Comparison of ENCODE assay signal across 8 cellular contexts in genomic region chr20:33668087-33668790, GRCh38. TPM values are rescaled to one million over a fixed set of nuclear protein-coding genes. Genes with fewer than 3 reads are reported as not detected.
A peak's percentile ranks its signal among the peaks of the same experiment; 100 is the strongest.
DNase-seq lines count a peak whose midpoint lies in the region; ATAC-seq, FAIRE-seq and TF ChIP-seq lines count a peak whose summit lies in the region.

No MANE protein-coding gene starts in this region.

- intact Hi-C loops in PC-9 (cut with micrococcal nuclease; ENCODE audit: unreplicated experiment): loop anchor here (1.0 to 10.0 kb wide), 4 partner anchors 211 to 399 kb away; partner anchors contain the start of gene RALY
- intact Hi-C loops in GM12878 (cut with micrococcal nuclease; ENCODE audit: unreplicated experiment): loop anchor here (10.0 kb wide), 1 partner anchor 457 kb away; no protein-coding TSS in a partner anchor
- intact Hi-C loops in right lobe of liver (cut with DNase I): no loop called here

- CTCF ChIA-PET in PC-9 (lab: Charles Lee): interaction anchor here (0.5 to 1.0 kb wide), 7 partner anchors 36 to 462 kb away, joined by 3 to 16 read pairs (median 5); partner anchors contain the start of gene CBFA2T2
- CTCF ChIA-PET in GM12878 (lab: Yijun Ruan, JAX): interaction anchor here (0.5 to 4.1 kb wide), 34 partner anchors 10 to 1457 kb away, joined by 3 to 43 read pairs (median 4); partner anchors contain the start of genes CBFA2T2, CDK5RAP1, E2F1 and SNTA1

- H3K36me3 ChIP-seq in PC-9 (ENCODE audit: low read depth): 0 out of 2 replicates have a peak, but pooled peaks cover 6% of the 10 kb centered on the region
- no peaks in the 10 kb centered on the region for H3K36me3 ChIP-seq in GM12878 (ENCODE audit: control insufficient read depth in 2 of 2, insufficient read depth in 2 of 2, low read length in 1 of 2)
- H3K36me3 ChIP-seq in right lobe of liver: peaks cover 0 to 1% (median 0%) of the 10 kb centered on the region in 4 donors

- H3K79me2 ChIP-seq in PC-9 (ENCODE audit: low read depth): peaks cover 30% of the 10 kb centered on the region
- H3K79me2 ChIP-seq in GM12878 (ENCODE audit: control insufficient read depth, insufficient read depth, low read length): peaks cover 2% of the 10 kb centered on the region

- TF ChIP-seq CTCF in C4-2B (conservative IDR thresholded peaks at IDR 0.05) (peak; percentile 96), PC-9 (conservative IDR thresholded peaks at IDR 0.05) (peak; percentile 91), GM12878 (IDR thresholded peaks at IDR 0.05 in 2 of 3, conservative IDR thresholded peaks at IDR 0.05 in 1 of 3; ENCODE audit: control insufficient read depth in 2 of 3, extremely low read depth in 1 of 3, insufficient read depth in 1 of 3, low read depth in 3 of 3, low read length in 3 of 3) (peak; percentile 92 to 99 (median 96); a peak in 2 of 6 replicates), right lobe of liver (IDR thresholded peaks at IDR 0.05) (peak; percentile 81 to 95 (median 86))

- H2AFZ ChIP-seq in PC-9 (no peak overlapping the region), GM12878 (ENCODE audit: control insufficient read depth, low read depth, low read length) (peak overlapping the region; percentile 39; the same call in 1 of the 2 replicates)

- H3K9me2 ChIP-seq in PC-9 (ENCODE audit: insufficient read depth): no peaks in the 10 kb centered on the region

- in situ Hi-C loops in GM12878 (cut with MboI): no loop called here

- H3K4me2 ChIP-seq in PC-9 (peak overlapping the region; percentile 82), GM12878 (ENCODE audit: control insufficient read depth, insufficient read depth) (peak overlapping the region; percentile 99)

- FAIRE-seq in GM12878 (lab: Jason Lieb, UNC): no peak

- TF ChIP-seq POLR2A in GM12878 (IDR thresholded peaks at IDR 0.05; ENCODE audit: low read depth, low read length): no peak
- TF ChIP-seq POLR2A in right lobe of liver (IDR thresholded peaks at IDR 0.05): no peak

- H3K27ac ChIP-seq in C4-2B (peak overlapping the region; percentile 97), PC-9 (no peak overlapping the region), GM12878 (ENCODE audit: control insufficient read depth, insufficient read depth) (peak overlapping the region; percentile 65; the same call in 1 of the 2 replicates), right lobe of liver (no peak overlapping the region)

- WGBS in GM12878 (ENCODE audit: insufficient coverage, insufficient replicate concordance, low lambda C conversion rate, missing lambda C conversion rate): 21% methylated on average over 9 of the region's 12 CpGs
- 70% methylated on average over 2 of the region's 12 CpGs for WGBS in right lobe of liver (ENCODE audit: insufficient coverage, low coverage, low lambda C conversion rate, missing lambda C conversion rate)

- BruUV-seq in PC-9 (replicated peaks; lab: Mats Ljungman, UMichigan) (TSS peak; percentile 21), GM12878 (replicated peaks; lab: Mats Ljungman, UMichigan) (no TSS peak)

- DNase-seq in PC-9: no peak
- no peak for DNase-seq in GM12878 (ENCODE audit: low read depth, low spot score)
- peak in 2 of 3 donors; percentile 81 to 85 for DNase-seq in right lobe of liver
- DNase-seq in stimulated activated CD8-positive, alpha-beta memory T cell treated with anti-CD3 and anti-CD28 coated beads, Interleukin-15, amount 100 ng/mL, for 48 hours (ENCODE audit: low read depth in 2 of 2): peak; percentile 73 to 75
- no peak for DNase-seq in NCI-H748 (lab: John Stamatoyannopoulos, UW; ENCODE audit: unreplicated experiment)

- H3K4me3 ChIP-seq in PC-9 (peak overlapping the region; percentile 62; the same call in 1 of the 2 replicates), GM12878 (peak overlapping the region; percentile 75; the same call in 1 of the 2 replicates), right lobe of liver (peak overlapping the region; percentile 52 to 60 (median 55))

- ATAC-seq in GM21576 (IDR thresholded peaks at IDR 0.05; ENCODE audit: unreplicated experiment) (peak; percentile 34), GM12878 (peak; percentile 72), right lobe of liver (peak in 1 of 4 donors; percentile 80), GM21717 (IDR thresholded peaks at IDR 0.05; ENCODE audit: unreplicated experiment) (no peak)

- H3K9ac ChIP-seq in GM12878 (ENCODE audit: control insufficient read depth, insufficient read depth, low read length): peak overlapping the region; percentile 36

- TF ChIP-seq RAD21 in GM12878 (IDR thresholded peaks at IDR 0.05; ENCODE audit: insufficient read depth, low read depth, low read length): no peak; the same call in 1 of the 2 replicates

- H3K27me3 ChIP-seq in PC-9 (ENCODE audit: insufficient read depth, low read depth) (no peaks in the 10 kb centered on the region), GM12878 (replicated peaks in 1 of 2; ENCODE audit: control insufficient read depth in 2 of 2, insufficient read depth in 2 of 2, low read length in 1 of 2) (no peaks in the 10 kb centered on the region), right lobe of liver (no peaks in the 10 kb centered on the region)

- POLR2A ChIA-PET in PC-9 (lab: Charles Lee; ENCODE audit: unreplicated experiment): interaction anchor here (0.5 to 0.6 kb wide), 5 partner anchors 52 to 455 kb away, joined by 4 to 7 read pairs (median 5); no protein-coding TSS in a partner anchor
- POLR2A ChIA-PET in GM12878 (lab: Charles Lee): interaction anchor here (0.7 to 3.3 kb wide), 9 partner anchors 11 to 272 kb away, joined by 3 to 20 read pairs (median 3); partner anchors contain the start of gene CBFA2T2

- peaks cover 50% of the 10 kb centered on the region for H3F3A ChIP-seq in PC-9 (ENCODE audit: insufficient read depth, low read depth)

- H3K4me1 ChIP-seq in PC-9 (replicated peaks; ENCODE audit: insufficient read depth) (peaks cover 40% of the 10 kb centered on the region; the same call in 1 of the 2 replicates), GM12878 (ENCODE audit: control insufficient read depth, insufficient read depth, low read length) (peaks cover 26% of the 10 kb centered on the region), right lobe of liver (peaks cover 0 to 20% (median 3%) of the 10 kb centered on the region in 4 donors)

- H3K9me3 ChIP-seq in PC-9 (ENCODE audit: insufficient read depth, low read depth): no peaks in the 10 kb centered on the region
- no peaks in the 10 kb centered on the region for H3K9me3 ChIP-seq in GM12878 (replicated peaks; ENCODE audit: control insufficient read depth, insufficient read depth, low read length)
- H3K9me3 ChIP-seq in right lobe of liver: no peaks in the 10 kb centered on the region

- SMC1A ChIA-PET in GM12878 (lab: Charles Lee; ENCODE audit: uncharacterized antibody, unreplicated experiment): interaction anchor here (0.6 to 4.0 kb wide), 18 partner anchors 11 to 266 kb away, joined by 3 to 20 read pairs (median 4); partner anchors contain the start of genes CBFA2T2, CDK5RAP1 and SNTA1

- TF ChIP-seq EP300 in GM12878 (IDR thresholded peaks at IDR 0.05; ENCODE audit: borderline replicate concordance in 1 of 2, control insufficient read depth in 1 of 2, low read depth in 2 of 2, low read length in 2 of 2): no peak

- RAD21 ChIA-PET in GM12878 (lab: Charles Lee; ENCODE audit: unreplicated experiment): interaction anchor here (0.7 to 3.3 kb wide), 24 partner anchors 14 to 295 kb away, joined by 3 to 25 read pairs (median 4); partner anchors contain the start of genes CBFA2T2, CDK5RAP1, PXMP4 and SNTA1

- H4K20me1 ChIP-seq in PC-9 (ENCODE audit: insufficient read depth) (no peaks in the 10 kb centered on the region), GM12878 (ENCODE audit: control insufficient read depth, insufficient read depth) (peaks cover 4% of the 10 kb centered on the region; the same call in 1 of the 2 replicates)

RNA-seq across cellular contexts. Expression of gene ACTL10, which starts 1.5 kb away (rescaled TPM):
- total RNA-seq in PC-9 (2021): 0.85 and 1.0 TPM in 2 replicates
- total RNA-seq in GM12878 (2013; cell fraction: nucleolus; rRNA removed): 2.4 TPM in 2 replicates
- total RNA-seq in GM12878 (2014; rRNA removed): 4.3 and 5.0 TPM in 2 replicates
- total RNA-seq in GM12878 (2014; rRNA removed; fragmentation: Illumina TruSeq; extraction: Trizol): 0.28 and 0.49 TPM in 2 replicates
- 3.6 and 3.7 TPM in 2 replicates for total RNA-seq in GM12878 (2021)
- polyA plus RNA-seq in GM12878 (2011; ENCODE audit: low read depth): not detected
- polyA plus RNA-seq in GM12878 (2011; rRNA removed): 0.04 and 0.12 TPM in 2 replicates
- 0.19 and 0.22 TPM in 2 replicates for polyA plus RNA-seq in GM12878 (2011; cell fraction: cytosol; rRNA removed)
- 0.61 and 1.0 TPM in 2 replicates for polyA plus RNA-seq in GM12878 (2011; cell fraction: nucleus; rRNA removed)
- polyA plus RNA-seq in GM12878 (2012): 0.90 and 1.2 TPM in 2 replicates
- 0.21 TPM in 1 of 2 replicates, not detected in the other for polyA plus RNA-seq in GM12878 (2014; fragmentation: Illumina TruSeq; extraction: Trizol)
- polyA plus RNA-seq in GM12878 (2014; fragmentation: Nextera tagmentation; extraction: Ambion mirVana): under 1 TPM; 0.16 to 0.46 TPM
- 1.3 and 2.4 TPM in 2 replicates for polyA plus RNA-seq in GM12878 (2014; rRNA removed)
- 1 to 10 TPM; 3.6 to 4.7 TPM for polyA plus RNA-seq in GM12878 (2016; fragmentation: Nextera tagmentation; extraction: Ambion mirVana)
- 0.22 and 0.62 TPM in 2 replicates for polyA minus RNA-seq in GM12878 (2011; rRNA and poly(A)+ RNA removed)
- polyA minus RNA-seq in GM12878 (2011; cell fraction: cytosol; rRNA and poly(A)+ RNA removed): 0.53 and 0.83 TPM in 2 replicates
- 2.9 and 5.5 TPM in 2 replicates for polyA minus RNA-seq in GM12878 (2011; cell fraction: nucleus; rRNA and poly(A)+ RNA removed)
- 1 to 10 TPM in 1 of 6 experiments, under 1 TPM in 4, not detected in 1; 0.20 to 1.1 (median 0.56) TPM for total RNA-seq in right lobe of liver

RNA-seq across cellular contexts. Expression of gene NECAB3, which starts 6.0 kb away (rescaled TPM):
- 72.1 and 77.7 TPM in 2 replicates for total RNA-seq in PC-9 (2021)
- 19.3 and 24.9 TPM in 2 replicates for total RNA-seq in GM12878 (2013; cell fraction: nucleolus; rRNA removed)
- 14.3 and 15.6 TPM in 2 replicates for total RNA-seq in GM12878 (2014; rRNA removed)
- total RNA-seq in GM12878 (2014; rRNA removed; fragmentation: Illumina TruSeq; extraction: Trizol): 7.3 and 7.6 TPM in 2 replicates
- total RNA-seq in GM12878 (2021): 13.6 and 14.2 TPM in 2 replicates
- 1.4 TPM for polyA plus RNA-seq in GM12878 (2011; ENCODE audit: low read depth)
- 2.1 and 3.6 TPM in 2 replicates for polyA plus RNA-seq in GM12878 (2011; rRNA removed)
- 5.9 and 8.1 TPM in 2 replicates for polyA plus RNA-seq in GM12878 (2011; cell fraction: cytosol; rRNA removed)
- 30.0 and 35.4 TPM in 2 replicates for polyA plus RNA-seq in GM12878 (2011; cell fraction: nucleus; rRNA removed)
- 5.9 and 6.9 TPM in 2 replicates for polyA plus RNA-seq in GM12878 (2012)
- polyA plus RNA-seq in GM12878 (2014; fragmentation: Illumina TruSeq; extraction: Trizol): 3.4 and 4.6 TPM in 2 replicates
- 1 to 10 TPM in 1 of 2 experiments, under 1 TPM in 1; 0.21 to 1.3 TPM for polyA plus RNA-seq in GM12878 (2014; fragmentation: Nextera tagmentation; extraction: Ambion mirVana)
- 14.5 and 17.0 TPM in 2 replicates for polyA plus RNA-seq in GM12878 (2014; rRNA removed)
- 1 to 10 TPM; 7.0 to 8.5 TPM for polyA plus RNA-seq in GM12878 (2016; fragmentation: Nextera tagmentation; extraction: Ambion mirVana)
- 2.5 and 8.5 TPM in 2 replicates for polyA minus RNA-seq in GM12878 (2011; rRNA and poly(A)+ RNA removed)
- polyA minus RNA-seq in GM12878 (2011; cell fraction: cytosol; rRNA and poly(A)+ RNA removed): 3.2 and 5.5 TPM in 2 replicates
- polyA minus RNA-seq in GM12878 (2011; cell fraction: nucleus; rRNA and poly(A)+ RNA removed): 8.0 and 9.9 TPM in 2 replicates
- total RNA-seq in right lobe of liver: 10 to 100 TPM; 13.2 to 21.9 (median 19.2) TPM

RNA-seq across cellular contexts. Expression of gene C20orf144, which starts 6.1 kb away (rescaled TPM):
- 0.18 and 0.20 TPM in 2 replicates for total RNA-seq in PC-9 (2021)
- 0.38 and 0.54 TPM in 2 replicates for total RNA-seq in GM12878 (2013; cell fraction: nucleolus; rRNA removed)
- 0.27 TPM in 1 of 2 replicates, not detected in the other for total RNA-seq in GM12878 (2014; rRNA removed)
- 0.05 and 0.13 TPM in 2 replicates for total RNA-seq in GM12878 (2014; rRNA removed; fragmentation: Illumina TruSeq; extraction: Trizol)
- 0.11 and 0.23 TPM in 2 replicates for total RNA-seq in GM12878 (2021)
- polyA plus RNA-seq in GM12878 (2011; ENCODE audit: low read depth): not detected
- polyA plus RNA-seq in GM12878 (2011; rRNA removed): 0.07 and 0.12 TPM in 2 replicates
- 0.10 and 0.22 TPM in 2 replicates for polyA plus RNA-seq in GM12878 (2011; cell fraction: cytosol; rRNA removed)
- polyA plus RNA-seq in GM12878 (2011; cell fraction: nucleus; rRNA removed): 0.25 and 0.38 TPM in 2 replicates
- polyA plus RNA-seq in GM12878 (2012): 0.13 and 0.15 TPM in 2 replicates
- polyA plus RNA-seq in GM12878 (2014; fragmentation: Illumina TruSeq; extraction: Trizol): 0.17 and 0.24 TPM in 2 replicates
- under 1 TPM in 1 of 2 experiments, not detected in 1; 0.04 TPM for polyA plus RNA-seq in GM12878 (2014; fragmentation: Nextera tagmentation; extraction: Ambion mirVana)
- 0.27 and 0.61 TPM in 2 replicates for polyA plus RNA-seq in GM12878 (2014; rRNA removed)
- under 1 TPM; 0.32 to 0.62 TPM for polyA plus RNA-seq in GM12878 (2016; fragmentation: Nextera tagmentation; extraction: Ambion mirVana)
- 1.0 and 1.1 TPM in 2 replicates for polyA minus RNA-seq in GM12878 (2011; rRNA and poly(A)+ RNA removed)
- polyA minus RNA-seq in GM12878 (2011; cell fraction: cytosol; rRNA and poly(A)+ RNA removed): 0.53 TPM in 1 of 2 replicates, not detected in the other
- polyA minus RNA-seq in GM12878 (2011; cell fraction: nucleus; rRNA and poly(A)+ RNA removed): 1.1 and 1.3 TPM in 2 replicates
- total RNA-seq in right lobe of liver: under 1 TPM in 1 of 6 experiments, not detected in 5; 0.18 TPM

RNA-seq across cellular contexts. Expression of gene E2F1, which starts 17.9 kb away (rescaled TPM):
- total RNA-seq in PC-9 (2021) (31.5 and 31.6 TPM in 2 replicates), GM12878 (2014; rRNA removed) (31.6 and 36.7 TPM in 2 replicates), GM12878 (2014; rRNA removed; fragmentation: Illumina TruSeq; extraction: Trizol) (22.8 and 26.1 TPM in 2 replicates), GM12878 (2021) (41.5 and 43.2 TPM in 2 replicates), right lobe of liver (1 to 10 TPM in 2 of 6 experiments, under 1 TPM in 4; 0.24 to 8.8 (median 0.77) TPM)
- total RNA-seq in GM12878 (2013; cell fraction: nucleolus; rRNA removed): 8.1 and 11.3 TPM in 2 replicates
- 7.8 TPM for polyA plus RNA-seq in GM12878 (2011; ENCODE audit: low read depth)
- polyA plus RNA-seq in GM12878 (2011; rRNA removed) (10.0 and 17.8 TPM in 2 replicates), GM12878 (2014; fragmentation: Illumina TruSeq; extraction: Trizol) (13.0 and 21.6 TPM in 2 replicates), GM12878 (2014; fragmentation: Nextera tagmentation; extraction: Ambion mirVana) (1 to 10 TPM in 1 of 2 experiments, under 1 TPM in 1; 0.29 to 2.1 TPM), GM12878 (2014; rRNA removed) (50.2 and 55.4 TPM in 2 replicates), GM12878 (2016; fragmentation: Nextera tagmentation; extraction: Ambion mirVana) (10 to 100 TPM in 1 of 2 experiments, 1 to 10 TPM in 1; 3.2 to 16.7 TPM)
- polyA plus RNA-seq in GM12878 (2011; cell fraction: cytosol; rRNA removed): 21.2 and 29.9 TPM in 2 replicates
- polyA plus RNA-seq in GM12878 (2011; cell fraction: nucleus; rRNA removed): 53.2 and 72.7 TPM in 2 replicates
- polyA plus RNA-seq in GM12878 (2012): 17.4 and 23.4 TPM in 2 replicates
- 11.0 and 14.8 TPM in 2 replicates for polyA minus RNA-seq in GM12878 (2011; rRNA and poly(A)+ RNA removed)
- polyA minus RNA-seq in GM12878 (2011; cell fraction: cytosol; rRNA and poly(A)+ RNA removed): 7.5 and 8.4 TPM in 2 replicates
- polyA minus RNA-seq in GM12878 (2011; cell fraction: nucleus; rRNA and poly(A)+ RNA removed): 5.9 and 9.2 TPM in 2 replicates

RNA-seq across cellular contexts. Expression of gene PXMP4, which starts 51.9 kb away (rescaled TPM):
- total RNA-seq in PC-9 (2021) (12.2 and 19.1 TPM in 2 replicates), GM12878 (2014; rRNA removed) (7.5 and 9.7 TPM in 2 replicates), GM12878 (2014; rRNA removed; fragmentation: Illumina TruSeq; extraction: Trizol) (2.1 and 3.6 TPM in 2 replicates), GM12878 (2021) (7.6 and 8.9 TPM in 2 replicates), right lobe of liver (10 to 100 TPM in 4 of 6 experiments, 1 to 10 TPM in 2; 5.5 to 17.8 (median 12.9) TPM)
- total RNA-seq in GM12878 (2013; cell fraction: nucleolus; rRNA removed): 5.6 and 7.9 TPM in 2 replicates
- 3.6 TPM for polyA plus RNA-seq in GM12878 (2011; ENCODE audit: low read depth)
- polyA plus RNA-seq in GM12878 (2011; rRNA removed) (2.7 and 4.9 TPM in 2 replicates), GM12878 (2014; fragmentation: Illumina TruSeq; extraction: Trizol) (1.3 and 5.4 TPM in 2 replicates), GM12878 (2014; fragmentation: Nextera tagmentation; extraction: Ambion mirVana) (10 to 100 TPM; 12.2 to 19.2 TPM), GM12878 (2014; rRNA removed) (4.8 and 5.7 TPM in 2 replicates), GM12878 (2016; fragmentation: Nextera tagmentation; extraction: Ambion mirVana) (10 to 100 TPM; 14.2 to 15.7 TPM)
- 7.3 and 7.6 TPM in 2 replicates for polyA plus RNA-seq in GM12878 (2011; cell fraction: cytosol; rRNA removed)
- polyA plus RNA-seq in GM12878 (2011; cell fraction: nucleus; rRNA removed): 5.1 and 5.8 TPM in 2 replicates
- polyA plus RNA-seq in GM12878 (2012): 6.0 and 6.6 TPM in 2 replicates
- 2.8 and 5.6 TPM in 2 replicates for polyA minus RNA-seq in GM12878 (2011; rRNA and poly(A)+ RNA removed)
- 4.7 and 6.7 TPM in 2 replicates for polyA minus RNA-seq in GM12878 (2011; cell fraction: cytosol; rRNA and poly(A)+ RNA removed)
- 1.8 and 1.9 TPM in 2 replicates for polyA minus RNA-seq in GM12878 (2011; cell fraction: nucleus; rRNA and poly(A)+ RNA removed)

Comparison
In these comparisons a context has a peak if more than half of its experiments do, and no peak if none do; other contexts are left out.
1. H3K27ac ChIP-seq: peak in C4-2B (single experiment) and GM12878 (single experiment); none in PC-9 (single experiment) and right lobe of liver (0 of 3).
2. DNase-seq: peak in right lobe of liver (2 of 3) and stimulated activated CD8-positive, alpha-beta memory T cell treated with anti-CD3 and anti-CD28 coated beads, Interleukin-15, amount 100 ng/mL, for 48 hours (2 of 2); none in PC-9 (0 of 2), GM12878 (single experiment) and NCI-H748 (single experiment).
3. intact Hi-C loops: an anchor here in PC-9 (1.0 to 10.0 kb wide) and GM12878 (10.0 kb wide); none called in right lobe of liver.
4. Peak in every context shown above with its lines, with median percentiles within 50 percentile points of each other: CTCF ChIP-seq and H3K4me3 ChIP-seq.